9 cellular contexts compared by ENCODE assay signal in genomic region chr13:52187424-52188187, GRCh38. TPM values are rescaled to one million over a fixed set of nuclear protein-coding genes. Genes with fewer than 3 reads are reported as not detected.
DNase-seq lines count a peak whose midpoint lies in the region; ATAC-seq, FAIRE-seq and TF ChIP-seq lines count a peak whose summit lies in the region.
"Not testable (repeated sequence)": the region's sequence is repeated elsewhere in the genome, so short reads cannot be mapped to it uniquely, and the experiment has no call there.
"Had no signal": no experiment of that assay in that cellular context is flagged by ENCODE, and none has a peak within 500 bp of the region (broad histone marks: within the 10 kb centered on the region; RNA-seq: fewer than 3 reads in every experiment).

No MANE protein-coding gene starts in this region.

- H4K5ac ChIP-seq in H9 (ENCODE audit: insufficient read length, low read depth, low read length), result not testable (repeated sequence)

- H3T11ph ChIP-seq in H9 (ENCODE audit: low read length), result not testable (repeated sequence)

- not testable (repeated sequence) for TF ChIP-seq POLR2A in GM12892 (IDR thresholded peaks at IDR 0.05; ENCODE audit: low read depth, low read length)

- H3K18ac ChIP-seq in H9 (ENCODE audit: insufficient read length, low read depth, low read length); mesenchymal stem cell (ENCODE audit: low read depth in 1 of 2, low read length in 2 of 2): not testable (repeated sequence)

- H3K56ac ChIP-seq in H9 (ENCODE audit: insufficient read length, low read depth, low read length), result not testable (repeated sequence)

- not testable (repeated sequence) for H3K9me3 Mint-ChIP-seq in H9; activated naive CD4-positive, alpha-beta T cell treated with anti-CD3 and anti-CD28 coated beads, Interleukin-2, amount 50 U/mL, for 72 hours

- WGBS in H9 (ENCODE audit: extremely low coverage, insufficient read length, low lambda C conversion rate), result no CpG with 5 or more reads among the region's 4 CpGs
- 92% methylated on average over 1 of the region's 4 CpGs for WGBS in mesenchymal stem cell

- H3K9ac ChIP-seq in H9 (ENCODE audit: extremely low read depth, insufficient read length, low read length); mesenchymal stem cell (ENCODE audit: low read length): not testable (repeated sequence)

- not testable (repeated sequence) for H3K4me3 Mint-ChIP-seq in H9

- not testable (repeated sequence) for H3K79me1 ChIP-seq in H9 (ENCODE audit: insufficient read depth, low read depth, low read length, poor library complexity, severe bottlenecking)
- peaks cover 17% of the 10 kb centered on the region for H3K79me1 ChIP-seq in mesenchymal stem cell (replicated peaks; ENCODE audit: low read length, poor library complexity, severe bottlenecking)

- H2BK15ac ChIP-seq in H9 (ENCODE audit: low read depth, low read length); mesenchymal stem cell (ENCODE audit: low read depth, poor library complexity, severe bottlenecking): not testable (repeated sequence)

- H2BK20ac ChIP-seq in H9 (ENCODE audit: low read depth, low read length, poor library complexity, severe bottlenecking), result not testable (repeated sequence)

- H2BK5ac ChIP-seq in H9 (ENCODE audit: insufficient read length, low read length); mesenchymal stem cell (ENCODE audit: low read depth, low read length, poor library complexity, severe bottlenecking): not testable (repeated sequence)

- not testable (repeated sequence) for H2BK120ac ChIP-seq in H9 (ENCODE audit: low read depth, low read length, poor library complexity, severe bottlenecking); mesenchymal stem cell (ENCODE audit: low read depth, low read length)

- not testable (repeated sequence) for H4K91ac ChIP-seq in H9 (ENCODE audit: insufficient read length, low read depth, low read length); mesenchymal stem cell (ENCODE audit: low read length)

- FAIRE-seq in GM12892 (lab: Jason Lieb, UNC), result peak; percentile 74

- not testable (repeated sequence) for H2AFZ ChIP-seq in H9 (ENCODE audit: low read length); mesenchymal stem cell (ENCODE audit: low read depth, low read length)

- peaks cover 11 to 31% of the 10 kb centered on the region in 2 experiments for H3K36me3 ChIP-seq in mesenchymal stem cell (ENCODE audit: control insufficient read depth in 1 of 2, insufficient read depth in 2 of 2, low read depth in 1 of 2, low read length in 2 of 2)

- not testable (repeated sequence) for H3K9me3 ChIP-seq in H9 (ENCODE audit: control insufficient read depth, low read depth, low read length); mesenchymal stem cell (ENCODE audit: control insufficient read depth, low read length)

- ATAC-seq in activated naive CD4-positive, alpha-beta T cell treated with anti-CD3 and anti-CD28 coated beads, Interleukin-2, amount 50 U/mL, for 72 hours, result peak; percentile 51 to 86

- H4K20me1 ChIP-seq in H9 (ENCODE audit: control insufficient read depth, insufficient read depth, insufficient read length), result not testable (repeated sequence)

- H3K23ac ChIP-seq in H9 (ENCODE audit: insufficient read length, low read depth, low read length); mesenchymal stem cell (ENCODE audit: low read length in 2 of 2): not testable (repeated sequence)

- H3K23me2 ChIP-seq in H9 (ENCODE audit: insufficient read length, low read depth, low read length, poor library complexity, severe bottlenecking), result not testable (repeated sequence)

- not testable (repeated sequence) for TF ChIP-seq CTCF in H9 (conservative IDR thresholded peaks at IDR 0.05); fibroblast of pulmonary artery (IDR thresholded peaks at IDR 0.05; ENCODE audit: low read length, missing control alignments)

- not testable (repeated sequence) for H3K4me3 ChIP-seq in fibroblast of pulmonary artery (replicated peaks; ENCODE audit: low read depth, low read length); mesenchymal stem cell (ENCODE audit: insufficient read depth in 1 of 2, low read depth in 1 of 2, low read length in 2 of 2)

- not testable (repeated sequence) for H2BK12ac ChIP-seq in H9 (ENCODE audit: insufficient read length, low read depth, low read length); mesenchymal stem cell (ENCODE audit: low read length in 2 of 2)

- H2AK5ac ChIP-seq in H9 (ENCODE audit: insufficient read length, low read length); mesenchymal stem cell (ENCODE audit: low read length, severe bottlenecking): not testable (repeated sequence)

- H3K4me1 Mint-ChIP-seq in H9, result not testable (repeated sequence)

- H4K8ac ChIP-seq in H9 (replicated peaks; ENCODE audit: insufficient read length, low read depth, low read length); mesenchymal stem cell (ENCODE audit: low read length): not testable (repeated sequence)

- not testable (repeated sequence) for H3K4me1 ChIP-seq in H9 (ENCODE audit: insufficient read depth, low read length); mesenchymal stem cell (ENCODE audit: control insufficient read depth, insufficient read depth, low read depth, low read length)

- not testable (repeated sequence) for H3K4ac ChIP-seq in H9 (ENCODE audit: low read depth, low read length); mesenchymal stem cell (ENCODE audit: low read depth in 1 of 2, low read length in 2 of 2)

- H3K27ac ChIP-seq in H9 (ENCODE audit: insufficient read length, low read depth, low read length); mesenchymal stem cell (ENCODE audit: low read length, poor library complexity, severe bottlenecking): not testable (repeated sequence)
- peak overlapping the region; percentile 35 for H3K27ac ChIP-seq in substantia nigra (ENCODE audit: low read depth, low read length, poor library complexity, severe bottlenecking)

- H3K27me3 ChIP-seq in H9 (ENCODE audit: insufficient read depth, low read length); mesenchymal stem cell (ENCODE audit: control insufficient read depth in 1 of 2, insufficient read depth in 1 of 2, low read length in 2 of 2): not testable (repeated sequence)

- H3K27me3 Mint-ChIP-seq in H9 (ENCODE audit: low read depth), result not testable (repeated sequence)

- peaks cover 13 to 35% (median 32%) of the 10 kb centered on the region in 3 experiments; a peak in 6 of 7 replicates for H3K36me3 Mint-ChIP-seq in H9 (ENCODE audit: insufficient read depth in 1 of 3, low read depth in 3 of 3)
- H3K36me3 Mint-ChIP-seq in activated naive CD4-positive, alpha-beta T cell treated with anti-CD3 and anti-CD28 coated beads, Interleukin-2, amount 50 U/mL, for 72 hours, result not testable (repeated sequence)

- not testable (repeated sequence) for H3K4me2 ChIP-seq in H9 (ENCODE audit: insufficient read depth, insufficient read length, low read length); mesenchymal stem cell (ENCODE audit: low read length, poor library complexity, severe bottlenecking)

- not testable (repeated sequence) for H3K14ac ChIP-seq in H9 (ENCODE audit: insufficient read depth, low read length); mesenchymal stem cell (ENCODE audit: low read length in 2 of 2)

- H3K27ac Mint-ChIP-seq in H9, result peak overlapping the region in 2 of 3 experiments; percentile 18 to 74; a peak in 3 of 7 replicates
- peak overlapping the region in 1 of 2 donors; percentile 22 for H3K27ac Mint-ChIP-seq in activated naive CD4-positive, alpha-beta T cell treated with anti-CD3 and anti-CD28 coated beads, Interleukin-2, amount 50 U/mL, for 72 hours

- in situ Hi-C loops in SK-MEL-5 (cut with HindIII; ENCODE audit: low pct_unique_long_range_greater_than_20kb, low sequenced_read_pairs), result not testable (repeated sequence)

- not testable (repeated sequence) for DNase-seq in GM12892 (ENCODE audit: insufficient read length); H9; activated naive CD4-positive, alpha-beta T cell treated with anti-CD3 and anti-CD28 coated beads, Interleukin-2, amount 50 U/mL, for 72 hours (ENCODE audit: low spot score in 2 of 2); substantia nigra (lab: John Stamatoyannopoulos, UW)
- DNase-seq in HT-29 (ENCODE audit: low spot score) (peak; percentile 22), SK-MEL-5 (ENCODE audit: low read depth, low spot score) (peak; percentile 67), fibroblast of pulmonary artery (ENCODE audit: low read depth) (peak; percentile 65), mesenchymal stem cell (peak; percentile 64)

- not testable (repeated sequence) for H3K79me2 ChIP-seq in H9 (ENCODE audit: insufficient read depth, low read length)

RNA-seq across cellular contexts. Expression of gene NEK3, which starts 28.2 kb away (rescaled TPM):
- 2.9 TPM for polyA plus RNA-seq in GM12892 (2012; ENCODE audit: missing spikeins)
- total RNA-seq in H9 (2021), result 13.3 and 17.9 TPM in 2 replicates
- 12.1 and 16.9 TPM in 2 replicates for total RNA-seq in HT-29 (2014; rRNA removed; shearing (Covaris generic))
- 7.6 and 8.1 TPM in 2 replicates for total RNA-seq in SK-MEL-5 (2014; rRNA removed; shearing (Covaris generic))
- 4.1 and 5.8 TPM in 2 replicates for polyA plus RNA-seq in SK-MEL-5 (2015; cell fraction: cytosol; rRNA removed)
- 40.9 and 51.3 TPM in 2 replicates for polyA plus RNA-seq in SK-MEL-5 (2015; cell fraction: nucleus; rRNA removed)
- total RNA-seq in activated naive CD4-positive, alpha-beta T cell treated with anti-CD3 and anti-CD28 coated beads, Interleukin-2, amount 50 U/mL, for 72 hours, result 1 to 10 TPM in 1 of 2 donors, under 1 TPM in 1; 0.18 to 6.2 TPM
- 14.3 TPM for polyA plus RNA-seq in mesenchymal stem cell (2013, experiment 1 of 2)
- 12.9 TPM for polyA plus RNA-seq in mesenchymal stem cell (2013, experiment 2 of 2)

RNA-seq across cellular contexts. Expression of gene NEK5, which starts 58.7 kb away (rescaled TPM):
- 0.30 TPM for polyA plus RNA-seq in GM12892 (2012; ENCODE audit: missing spikeins)
- total RNA-seq in H9 (2021), result 0.26 TPM in 1 of 2 replicates, not detected in the other
- 0.05 TPM in 1 of 2 replicates, not detected in the other for total RNA-seq in HT-29 (2014; rRNA removed; shearing (Covaris generic))
- total RNA-seq in SK-MEL-5 (2014; rRNA removed; shearing (Covaris generic)), result 0.05 and 0.08 TPM in 2 replicates
- polyA plus RNA-seq in SK-MEL-5 (2015; cell fraction: cytosol; rRNA removed), result 0.18 TPM in 1 of 2 replicates, not detected in the other
- 0.22 TPM in 1 of 2 replicates, not detected in the other for polyA plus RNA-seq in SK-MEL-5 (2015; cell fraction: nucleus; rRNA removed)
- under 1 TPM in 1 of 2 donors, not detected in 1; 0.14 TPM for total RNA-seq in activated naive CD4-positive, alpha-beta T cell treated with anti-CD3 and anti-CD28 coated beads, Interleukin-2, amount 50 U/mL, for 72 hours
- 0.03 TPM for polyA plus RNA-seq in mesenchymal stem cell (2013, experiment 1 of 2)
- polyA plus RNA-seq in mesenchymal stem cell (2013, experiment 2 of 2), result 0.04 TPM
- total RNA-seq: T-helper 1 cell treated with Interleukin-12 subunit alpha and Interleukin-12 subunit beta and Interleukin-4 antibody, amounts not matched to agents 30 ng/mL and 1 ng/mL, for 36 hours had no signal
